Comparison of ENCODE assay signal across 13 cellular contexts in genomic region chr5:20536813-20537212, GRCh38.
"Had no signal": no experiment of that assay in that cellular context is flagged by ENCODE, and none has a peak within 500 bp of the region (broad histone marks: within the 10 kb centered on the region; RNA-seq: fewer than 3 reads in every experiment).

No MANE protein-coding gene starts in this region.

- H3K27ac Mint-ChIP-seq: activated CD4-positive, alpha-beta memory T cell treated with anti-CD3 and anti-CD28 coated beads, Interleukin-2, amount 10 ng/mL, durations not matched to agents 7 days and 5 days; naive thymus-derived CD8-positive, alpha-beta T cell; progenitor cell of endocrine pancreas had no signal

- H3K4me3 Mint-ChIP-seq: activated CD4-positive, alpha-beta memory T cell treated with anti-CD3 and anti-CD28 coated beads, Interleukin-2, amount 10 ng/mL, durations not matched to agents 7 days and 5 days; naive thymus-derived CD8-positive, alpha-beta T cell had no signal

- H3K27me3 ChIP-seq: dorsolateral prefrontal cortex had no signal

- DNase-seq: activated CD4-positive, alpha-beta memory T cell treated with anti-CD3 and anti-CD28 coated beads, Interleukin-2, amount 10 ng/mL, durations not matched to agents 7 days and 5 days; activated naive CD4-positive, alpha-beta T cell; activated T-cell treated with anti-CD3 and anti-CD28 coated beads, Interleukin-2, amount 50 U/mL, for 48 hours; dorsolateral prefrontal cortex; glutamatergic neuron; naive thymus-derived CD8-positive, alpha-beta T cell; occipital lobe; right cardiac atrium; stimulated activated naive CD4-positive, alpha-beta T cell treated with Interleukin-2 at 50 U/mL for 16 hours; trophoblast cell had no signal

- H3K27me3 Mint-ChIP-seq: activated CD4-positive, alpha-beta memory T cell treated with anti-CD3 and anti-CD28 coated beads, Interleukin-2, amount 10 ng/mL, durations not matched to agents 7 days and 5 days; naive thymus-derived CD8-positive, alpha-beta T cell; progenitor cell of endocrine pancreas had no signal

- H3K4me3 ChIP-seq: dorsolateral prefrontal cortex, smooth muscle cell had no signal

- H3K27ac ChIP-seq: dorsolateral prefrontal cortex had no signal

- ATAC-seq: esophagus mucosa; naive thymus-derived CD8-positive, alpha-beta T cell; right cardiac atrium had no signal

- H3K36me3 Mint-ChIP-seq: naive thymus-derived CD8-positive, alpha-beta T cell had no signal

- H3K4me1 Mint-ChIP-seq: activated CD4-positive, alpha-beta memory T cell treated with anti-CD3 and anti-CD28 coated beads, Interleukin-2, amount 10 ng/mL, durations not matched to agents 7 days and 5 days; naive thymus-derived CD8-positive, alpha-beta T cell had no signal
